Comparison of ENCODE assay signal across 10 cellular contexts in genomic region chr12:122406701-122407154, GRCh38. TPM values are rescaled to one million over a fixed set of nuclear protein-coding genes. Genes with fewer than 3 reads are reported as not detected.
DNase-seq lines count a peak whose midpoint lies in the region; ATAC-seq and TF ChIP-seq lines count a peak whose summit lies in the region.
"Had no signal": no experiment of that assay in that cellular context is flagged by ENCODE, and none has a peak within 500 bp of the region (broad histone marks: within the 10 kb centered on the region; RNA-seq: fewer than 3 reads in every experiment).

No MANE protein-coding gene starts in this region.

- no peaks in the 10 kb centered on the region for H3K27me3 ChIP-seq in effector memory CD4-positive, alpha-beta T cell (replicated peaks; ENCODE audit: control insufficient read depth, insufficient read depth, low read length, poor library complexity, severe bottlenecking)
- H3K27me3 ChIP-seq in BE2C, result no peaks in the 10 kb centered on the region
- H3K27me3 ChIP-seq: spleen had no signal

- no peak for ATAC-seq in T-helper 17 cell
- no peak for ATAC-seq in HG02970 (IDR thresholded peaks at IDR 0.05; ENCODE audit: low FRiP score, unreplicated experiment)
- ATAC-seq: activated CD8-positive, alpha-beta T cell treated with anti-CD3 and anti-CD28 coated beads for 36 hours had no signal

- H3K27me3 Mint-ChIP-seq in activated naive CD4-positive, alpha-beta T cell treated with anti-CD3 and anti-CD28 coated beads for 36 hours (ENCODE audit: low read depth), result no peaks in the 10 kb centered on the region
- no peaks in the 10 kb centered on the region for H3K27me3 Mint-ChIP-seq in activated naive CD4-positive, alpha-beta T cell treated with anti-CD3 and anti-CD28 coated beads, Interleukin-2, amount 10 ng/mL, durations not matched to agents 7 days and 5 days
- H3K27me3 Mint-ChIP-seq in T-helper 17 cell, result no peaks in the 10 kb centered on the region
- H3K27me3 Mint-ChIP-seq: activated CD8-positive, alpha-beta T cell treated with anti-CD3 and anti-CD28 coated beads for 36 hours had no signal

- no peak overlapping the region for H3K4me3 ChIP-seq in effector memory CD4-positive, alpha-beta T cell (ENCODE audit: insufficient read depth, low read depth, low read length, poor library complexity, severe bottlenecking)
- no peak overlapping the region for H3K4me3 ChIP-seq in BE2C (ENCODE audit: low read depth, low read length)
- H3K4me3 ChIP-seq: spleen had no signal

- no peaks in the 10 kb centered on the region for H3K9me3 ChIP-seq in T-helper 17 cell (ENCODE audit: control insufficient read depth, low read length, poor library complexity, severe bottlenecking)
- no peaks in the 10 kb centered on the region for H3K9me3 ChIP-seq in effector memory CD4-positive, alpha-beta T cell (ENCODE audit: control insufficient read depth, low read length)
- H3K9me3 ChIP-seq in BE2C, result no peaks in the 10 kb centered on the region; the same call in 1 of the 2 replicates
- H3K9me3 ChIP-seq: spleen had no signal

- H3K4me3 Mint-ChIP-seq in activated naive CD4-positive, alpha-beta T cell treated with anti-CD3 and anti-CD28 coated beads for 36 hours, result no peak overlapping the region
- H3K4me3 Mint-ChIP-seq in activated naive CD4-positive, alpha-beta T cell treated with anti-CD3 and anti-CD28 coated beads, Interleukin-2, amount 10 ng/mL, durations not matched to agents 7 days and 5 days, result no peak overlapping the region
- H3K4me3 Mint-ChIP-seq in T-helper 17 cell, result no peak overlapping the region
- H3K4me3 Mint-ChIP-seq: activated CD8-positive, alpha-beta T cell treated with anti-CD3 and anti-CD28 coated beads for 36 hours had no signal

- CTCF ChIA-PET in activated naive CD4-positive, alpha-beta T cell treated with anti-CD3 and anti-CD28 coated beads for 36 hours (lab: Charles Lee), result interaction anchor here (1.0 kb wide), 1 partner anchor 15 kb away, joined by 5 read pairs; the partner anchor contains the start of gene CLIP1
- CTCF ChIA-PET in activated naive CD4-positive, alpha-beta T cell treated with anti-CD3 and anti-CD28 coated beads, Interleukin-2, amount 10 ng/mL, durations not matched to agents 7 days and 5 days (lab: Charles Lee), result interaction anchor here (1.2 to 1.3 kb wide), 2 partner anchors 65 to 67 kb away, joined by 4 read pairs; no protein-coding TSS in a partner anchor

- H3K36me3 Mint-ChIP-seq in activated naive CD4-positive, alpha-beta T cell treated with anti-CD3 and anti-CD28 coated beads for 36 hours (ENCODE audit: low read depth), result peaks cover 4% of the 10 kb centered on the region
- H3K36me3 Mint-ChIP-seq in activated naive CD4-positive, alpha-beta T cell treated with anti-CD3 and anti-CD28 coated beads, Interleukin-2, amount 10 ng/mL, durations not matched to agents 7 days and 5 days, result peaks cover 18% of the 10 kb centered on the region
- no peaks in the 10 kb centered on the region for H3K36me3 Mint-ChIP-seq in T-helper 17 cell (ENCODE audit: low read depth)

- no peak for DNase-seq in activated naive CD4-positive, alpha-beta T cell treated with anti-CD3 and anti-CD28 coated beads for 36 hours
- no peak for DNase-seq in activated naive CD4-positive, alpha-beta T cell treated with anti-CD3 and anti-CD28 coated beads, Interleukin-2, amount 10 ng/mL, durations not matched to agents 7 days and 5 days
- DNase-seq in T-helper 17 cell (no peak), glomerular visceral epithelial cell (ENCODE audit: extremely low spot score) (peak; percentile 16), BE2C (no peak)
- no peak for DNase-seq in effector memory CD4-positive, alpha-beta T cell
- DNase-seq: activated CD8-positive, alpha-beta T cell treated with anti-CD3 and anti-CD28 coated beads for 36 hours; spleen had no signal

- H3K27ac ChIP-seq in temporal lobe (ENCODE audit: low read depth, low read length), result peak overlapping the region; percentile 21
- H3K27ac ChIP-seq in effector memory CD4-positive, alpha-beta T cell (ENCODE audit: insufficient read depth, low read length, poor library complexity, severe bottlenecking), result no peak overlapping the region
- H3K27ac ChIP-seq: spleen had no signal

- intact Hi-C loops in activated naive CD4-positive, alpha-beta T cell treated with anti-CD3 and anti-CD28 coated beads for 36 hours (cut with micrococcal nuclease), result no loop called here

- H3K36me3 ChIP-seq in effector memory CD4-positive, alpha-beta T cell (ENCODE audit: control insufficient read depth, insufficient read depth, low read length), result no peaks in the 10 kb centered on the region
- no peaks in the 10 kb centered on the region for H3K36me3 ChIP-seq in BE2C

- H3K4me1 Mint-ChIP-seq in activated naive CD4-positive, alpha-beta T cell treated with anti-CD3 and anti-CD28 coated beads for 36 hours (ENCODE audit: low read depth), result peaks cover 45% of the 10 kb centered on the region
- peaks cover 26% of the 10 kb centered on the region for H3K4me1 Mint-ChIP-seq in activated naive CD4-positive, alpha-beta T cell treated with anti-CD3 and anti-CD28 coated beads, Interleukin-2, amount 10 ng/mL, durations not matched to agents 7 days and 5 days
- peaks cover 14% of the 10 kb centered on the region for H3K4me1 Mint-ChIP-seq in T-helper 17 cell

- H3K27ac Mint-ChIP-seq in activated naive CD4-positive, alpha-beta T cell treated with anti-CD3 and anti-CD28 coated beads for 36 hours, result peak overlapping the region; percentile 26
- no peak overlapping the region for H3K27ac Mint-ChIP-seq in activated naive CD4-positive, alpha-beta T cell treated with anti-CD3 and anti-CD28 coated beads, Interleukin-2, amount 10 ng/mL, durations not matched to agents 7 days and 5 days
- H3K27ac Mint-ChIP-seq in T-helper 17 cell, result peak overlapping the region; percentile 37
- H3K27ac Mint-ChIP-seq: activated CD8-positive, alpha-beta T cell treated with anti-CD3 and anti-CD28 coated beads for 36 hours had no signal

- no peaks in the 10 kb centered on the region for H3K4me1 ChIP-seq in effector memory CD4-positive, alpha-beta T cell (ENCODE audit: control insufficient read depth, insufficient read depth, low read length, poor library complexity, severe bottlenecking)
- H3K4me1 ChIP-seq in BE2C, result no peaks in the 10 kb centered on the region

- no peak for TF ChIP-seq CTCF in BE2C (IDR thresholded peaks at IDR 0.05; ENCODE audit: low read depth, low read length)

- no peaks in the 10 kb centered on the region for H3K9me3 Mint-ChIP-seq in activated naive CD4-positive, alpha-beta T cell treated with anti-CD3 and anti-CD28 coated beads for 36 hours
- H3K9me3 Mint-ChIP-seq in activated naive CD4-positive, alpha-beta T cell treated with anti-CD3 and anti-CD28 coated beads, Interleukin-2, amount 10 ng/mL, durations not matched to agents 7 days and 5 days, result no peaks in the 10 kb centered on the region
- H3K9me3 Mint-ChIP-seq: activated CD8-positive, alpha-beta T cell treated with anti-CD3 and anti-CD28 coated beads for 36 hours had no signal

RNA-seq across cellular contexts. Expression of gene CLIP1, which starts 15.7 kb away (rescaled TPM):
- 10 to 100 TPM; 50.7 to 51.3 TPM for total RNA-seq in activated naive CD4-positive, alpha-beta T cell treated with anti-CD3 and anti-CD28 coated beads for 36 hours
- 10 to 100 TPM; 72.4 to 81.1 TPM for total RNA-seq in T-helper 17 cell
- total RNA-seq in temporal lobe, result 59.0 TPM
- 32.6 TPM for polyA plus RNA-seq in BE2C (2012; ENCODE audit: insufficient read depth, insufficient read length, low read depth)
